In the genomic region with DNA sequence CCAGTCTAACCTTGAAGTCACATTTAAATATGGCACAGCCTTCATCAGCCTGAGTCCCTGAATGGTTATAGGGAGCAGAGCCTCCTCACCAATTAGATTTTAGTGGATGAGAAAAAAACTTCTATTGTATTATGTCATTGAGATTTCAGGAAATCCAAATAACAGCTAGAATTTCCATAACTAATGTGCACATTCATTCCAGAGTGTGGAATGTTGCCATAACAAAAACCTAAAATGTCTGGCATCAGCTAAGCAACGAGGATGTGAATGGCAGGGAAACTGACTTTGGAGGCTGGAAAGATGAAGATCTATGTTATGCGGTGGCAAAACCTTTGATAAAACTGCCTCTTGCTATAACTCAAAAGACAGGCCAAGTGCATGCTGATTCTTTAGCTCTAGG, we compare ENCODE assay signal across 26 cellular contexts.
"Had no signal": no experiment of that assay in that cellular context is flagged by ENCODE, and none has a peak within 500 bp of the region (broad histone marks: within the 10 kb centered on the region; RNA-seq: fewer than 3 reads in every experiment).

No MANE protein-coding gene starts in this region.

- H3K27ac ChIP-seq: colonic mucosa, epithelial cell of prostate, esophagus squamous epithelium had no signal

- H3K36me3 Mint-ChIP-seq: activated naive CD4-positive, alpha-beta T cell treated with anti-CD3 and anti-CD28 coated beads, Interleukin-2, amount 10 ng/mL, durations not matched to agents 7 days and 5 days; activated naive CD4-positive, alpha-beta T cell treated with anti-CD3 and anti-CD28 coated beads, Interleukin-2, amount 50 U/mL, for 72 hours; activated naive CD8-positive, alpha-beta T cell treated with anti-CD3 and anti-CD28 coated beads, Interleukin-2, amount 10 ng/mL, durations not matched to agents 7 days and 5 days had no signal

- H3K4me1 Mint-ChIP-seq: activated CD4-positive, alpha-beta memory T cell treated with anti-CD3 and anti-CD28 coated beads, Interleukin-2, amount 10 ng/mL, durations not matched to agents 7 days and 5 days; activated CD4-positive, alpha-beta T cell treated with anti-CD3 and anti-CD28 coated beads for 36 hours; activated CD4-positive, alpha-beta T cell treated with anti-CD3 and anti-CD28 coated beads, Interleukin-2, amount 10 ng/mL, durations not matched to agents 7 days and 5 days; activated naive CD4-positive, alpha-beta T cell treated with anti-CD3 and anti-CD28 coated beads, Interleukin-2, amount 10 ng/mL, durations not matched to agents 7 days and 5 days; activated naive CD8-positive, alpha-beta T cell treated with anti-CD3 and anti-CD28 coated beads, Interleukin-2, amount 10 ng/mL, durations not matched to agents 7 days and 5 days had no signal

- H3K27me3 Mint-ChIP-seq: activated CD4-positive, alpha-beta T cell treated with anti-CD3 and anti-CD28 coated beads, Interleukin-2, amount 10 ng/mL, durations not matched to agents 7 days and 5 days; activated naive CD4-positive, alpha-beta T cell treated with anti-CD3 and anti-CD28 coated beads, Interleukin-2, amount 10 ng/mL, durations not matched to agents 7 days and 5 days; activated naive CD8-positive, alpha-beta T cell treated with anti-CD3 and anti-CD28 coated beads, Interleukin-2, amount 10 ng/mL, durations not matched to agents 7 days and 5 days had no signal

- H3K4me3 Mint-ChIP-seq: activated CD4-positive, alpha-beta memory T cell treated with anti-CD3 and anti-CD28 coated beads, Interleukin-2, amount 10 ng/mL, durations not matched to agents 7 days and 5 days; activated CD4-positive, alpha-beta T cell treated with anti-CD3 and anti-CD28 coated beads for 36 hours; activated CD4-positive, alpha-beta T cell treated with anti-CD3 and anti-CD28 coated beads, Interleukin-2, amount 10 ng/mL, durations not matched to agents 7 days and 5 days; activated naive CD4-positive, alpha-beta T cell treated with anti-CD3 and anti-CD28 coated beads, Interleukin-2, amount 10 ng/mL, durations not matched to agents 7 days and 5 days; activated naive CD8-positive, alpha-beta T cell treated with anti-CD3 and anti-CD28 coated beads, Interleukin-2, amount 10 ng/mL, durations not matched to agents 7 days and 5 days; activated T-cell treated with anti-CD3 and anti-CD28 coated beads, Interleukin-2, amount 50 U/mL, for 24 hours; activated T-cell treated with anti-CD3 and anti-CD28 coated beads, Interleukin-2, amount 50 U/mL, for 72 hours; effector memory CD8-positive, alpha-beta T cell had no signal

- H3K36me3 ChIP-seq: colonic mucosa, esophagus squamous epithelium had no signal

- FAIRE-seq: astrocyte, frontal cortex had no signal

- H3K9me3 Mint-ChIP-seq: activated CD4-positive, alpha-beta memory T cell treated with anti-CD3 and anti-CD28 coated beads, Interleukin-2, amount 10 ng/mL, durations not matched to agents 7 days and 5 days; activated CD4-positive, alpha-beta T cell treated with anti-CD3 and anti-CD28 coated beads, Interleukin-2, amount 10 ng/mL, durations not matched to agents 7 days and 5 days; activated naive CD4-positive, alpha-beta T cell treated with anti-CD3 and anti-CD28 coated beads, Interleukin-2, amount 10 ng/mL, durations not matched to agents 7 days and 5 days; activated naive CD4-positive, alpha-beta T cell treated with anti-CD3 and anti-CD28 coated beads, Interleukin-2, amount 50 U/mL, for 72 hours; activated naive CD8-positive, alpha-beta T cell treated with anti-CD3 and anti-CD28 coated beads, Interleukin-2, amount 10 ng/mL, durations not matched to agents 7 days and 5 days; activated T-cell treated with anti-CD3 and anti-CD28 coated beads, Interleukin-2, amount 50 U/mL, for 24 hours; activated T-cell treated with anti-CD3 and anti-CD28 coated beads, Interleukin-2, amount 50 U/mL, for 72 hours had no signal

- H3K9me3 ChIP-seq: colonic mucosa, esophagus squamous epithelium had no signal

- H3K27ac Mint-ChIP-seq: activated CD4-positive, alpha-beta memory T cell treated with anti-CD3 and anti-CD28 coated beads, Interleukin-2, amount 10 ng/mL, durations not matched to agents 7 days and 5 days; activated CD4-positive, alpha-beta T cell treated with anti-CD3 and anti-CD28 coated beads for 36 hours; activated CD4-positive, alpha-beta T cell treated with anti-CD3 and anti-CD28 coated beads, Interleukin-2, amount 10 ng/mL, durations not matched to agents 7 days and 5 days; activated naive CD4-positive, alpha-beta T cell treated with anti-CD3 and anti-CD28 coated beads, Interleukin-2, amount 10 ng/mL, durations not matched to agents 7 days and 5 days; activated naive CD4-positive, alpha-beta T cell treated with anti-CD3 and anti-CD28 coated beads, Interleukin-2, amount 50 U/mL, for 72 hours; activated naive CD8-positive, alpha-beta T cell treated with anti-CD3 and anti-CD28 coated beads, Interleukin-2, amount 10 ng/mL, durations not matched to agents 7 days and 5 days; activated T-cell treated with anti-CD3 and anti-CD28 coated beads, Interleukin-2, amount 50 U/mL, for 24 hours; activated T-cell treated with anti-CD3 and anti-CD28 coated beads, Interleukin-2, amount 50 U/mL, for 72 hours; effector memory CD8-positive, alpha-beta T cell had no signal

- H3K27me3 ChIP-seq: colonic mucosa, esophagus squamous epithelium had no signal

- DNase-seq: activated CD4-positive, alpha-beta memory T cell treated with anti-CD3 and anti-CD28 coated beads, Interleukin-2, amount 10 ng/mL, durations not matched to agents 7 days and 5 days; activated CD4-positive, alpha-beta T cell treated with anti-CD3 and anti-CD28 coated beads for 36 hours; activated CD4-positive, alpha-beta T cell treated with anti-CD3 and anti-CD28 coated beads, Interleukin-2, amount 10 ng/mL, durations not matched to agents 7 days and 5 days; activated CD4-positive, alpha-beta T cell treated with anti-CD3 and anti-CD28 coated beads, Interleukin-2, amount 50 U/mL, for 4 hours; activated CD4-positive, CD25-positive, alpha-beta regulatory T cell; activated CD4-positive, CD25-positive, alpha-beta regulatory T cell treated with anti-CD3 and anti-CD28 coated beads, Interleukin-2, amount 50 U/mL, for 72 hours; activated CD8-positive, alpha-beta memory T cell treated with anti-CD3 and anti-CD28 coated beads, Interleukin-2, amount 50 U/mL, for 48 hours; activated gamma-delta T cell; activated naive CD4-positive, alpha-beta T cell; activated naive CD4-positive, alpha-beta T cell treated with anti-CD3 and anti-CD28 coated beads, Interleukin-2, amount 10 ng/mL, durations not matched to agents 7 days and 5 days; activated naive CD8-positive, alpha-beta T cell treated with anti-CD3 and anti-CD28 coated beads, Interleukin-2, amount 10 ng/mL, durations not matched to agents 7 days and 5 days; activated T-cell treated with anti-CD3 and anti-CD28 coated beads for 4 hours; activated T-cell treated with anti-CD3 and anti-CD28 coated beads, Interleukin-2, amount 50 U/mL, for 24 hours; activated T-cell treated with anti-CD3 and anti-CD28 coated beads, Interleukin-2, amount 50 U/mL, for 72 hours; caudate nucleus; colonic mucosa; effector CD4-positive, alpha-beta T cell; effector memory CD8-positive, alpha-beta T cell; esophagus squamous epithelium; foreskin fibroblast; head of caudate nucleus; T-helper 2 cell had no signal

- ATAC-seq: activated CD4-positive, alpha-beta T cell treated with anti-CD3 and anti-CD28 coated beads for 36 hours; activated naive CD4-positive, alpha-beta T cell treated with anti-CD3 and anti-CD28 coated beads, Interleukin-2, amount 50 U/mL, for 72 hours; activated T-cell treated with anti-CD3 and anti-CD28 coated beads, Interleukin-2, amount 50 U/mL, for 72 hours; effector memory CD8-positive, alpha-beta T cell had no signal

- H3K4me1 ChIP-seq: colonic mucosa had no signal

- H3K4me3 ChIP-seq: colonic mucosa, esophagus squamous epithelium had no signal
